In genomic region chr2:217227794-217228193, GRCh38 we compare ENCODE assay signal across 33 cellular contexts.
DNase-seq lines count a peak whose midpoint lies in the region; ATAC-seq, FAIRE-seq and TF ChIP-seq lines count a peak whose summit lies in the region.
"Had no signal": no experiment of that assay in that cellular context is flagged by ENCODE, and none has a peak within 500 bp of the region (broad histone marks: within the 10 kb centered on the region; RNA-seq: fewer than 3 reads in every experiment).

No MANE protein-coding gene starts in this region.

- peak overlapping the region; percentile 90 for H2BK20ac ChIP-seq in IMR-90 (ENCODE audit: low read depth, low read length)

- H3K9ac ChIP-seq in IMR-90 (ENCODE audit: low read depth, low read length) (no peak overlapping the region), keratinocyte (ENCODE audit: control insufficient read depth, extremely low read depth, insufficient read depth, low read length) (no peak overlapping the region), neural cell (ENCODE audit: low read length) (no peak overlapping the region)
- H3K9ac ChIP-seq: BLaER1; BLaER1 treated with 17β-estradiol and CSF1 and Interleukin-3, amounts not matched to agents 10 nM and 100 nM had no signal

- H4K8ac ChIP-seq in IMR-90 (ENCODE audit: low read depth in 2 of 2, low read length in 2 of 2): peak overlapping the region; percentile 69 to 99

- H3K14ac ChIP-seq in IMR-90 (replicated peaks; ENCODE audit: low read depth, low read length): peak overlapping the region; percentile 46; the same call in 1 of the 2 replicates

- in situ Hi-C loops in IMR-90 (cut with MboI; ENCODE audit: low sequenced_read_pairs): no loop called here

- H3K27ac ChIP-seq in IMR-90 (ENCODE audit: insufficient read depth, low read length) (peak overlapping the region; percentile 45; the same call in 1 of the 2 replicates), keratinocyte (ENCODE audit: control insufficient read depth, insufficient read depth, low read length) (no peak overlapping the region), neural cell (ENCODE audit: low read length) (no peak overlapping the region)
- H3K27ac ChIP-seq: 22Rv1; A549; BLaER1; BLaER1 treated with 17β-estradiol and CSF1 and Interleukin-3, amounts not matched to agents 10 nM and 100 nM; C4-2B had no signal

- no peaks in the 10 kb centered on the region for H3F3A ChIP-seq in neural cell (ENCODE audit: insufficient read depth, low read length, poor library complexity, severe bottlenecking)

- H2BK15ac ChIP-seq in IMR-90 (ENCODE audit: low read depth, low read length): peak overlapping the region; percentile 94

- no peak overlapping the region for H3K56ac ChIP-seq in IMR-90 (ENCODE audit: extremely low read depth, insufficient read depth, low read length)

- H3K9me3 ChIP-seq in IMR-90 (ENCODE audit: control insufficient read depth, insufficient read depth, low read length) (no peaks in the 10 kb centered on the region), keratinocyte (ENCODE audit: control insufficient read depth, low read depth, low read length) (no peaks in the 10 kb centered on the region), neural cell (ENCODE audit: low read length) (no peaks in the 10 kb centered on the region)
- H3K9me3 ChIP-seq: A549, BE2C, BLaER1, Caco-2 had no signal

- H3K79me2 ChIP-seq in keratinocyte (ENCODE audit: control insufficient read depth, insufficient read depth, low read length) (no peaks in the 10 kb centered on the region), neural cell (replicated peaks; ENCODE audit: insufficient read depth, low read length) (no peaks in the 10 kb centered on the region)

- peak overlapping the region; percentile 79 for H2AK5ac ChIP-seq in IMR-90 (ENCODE audit: low read depth, low read length)

- H3K23ac ChIP-seq in IMR-90 (ENCODE audit: low read depth, low read length): no peak overlapping the region

- H2AK9ac ChIP-seq in IMR-90 (replicated peaks; ENCODE audit: low read depth, low read length, poor library complexity): no peak overlapping the region

- peak overlapping the region; percentile 88 for H3K18ac ChIP-seq in IMR-90 (ENCODE audit: low read depth, low read length)

- ATAC-seq in IMR-90 (ENCODE audit: low read depth): no peak
- ATAC-seq in HG02763 (IDR thresholded peaks at IDR 0.05; ENCODE audit: unreplicated experiment): no peak
- ATAC-seq: A549; CD8-positive, alpha-beta T cell had no signal

- H3K9me1 ChIP-seq in IMR-90 (ENCODE audit: insufficient read depth, low read length) (peaks cover 14% of the 10 kb centered on the region; the same call in 1 of the 2 replicates), keratinocyte (ENCODE audit: control insufficient read depth, extremely low read depth, insufficient read depth, low read length) (no peaks in the 10 kb centered on the region)

- intact Hi-C loops in IMR-90 (cut with micrococcal nuclease): no loop called here

- peak overlapping the region; percentile 90 for H2BK120ac ChIP-seq in IMR-90 (ENCODE audit: low read depth, low read length)

- TF ChIP-seq CTCF in IMR-90 (conservative IDR thresholded peaks at IDR 0.05; ENCODE audit: low read depth, low read length) (no peak), keratinocyte (optimal IDR thresholded peaks at IDR 0.05 in 1 of 3, IDR thresholded peaks at IDR 0.05 in 1 of 3, conservative IDR thresholded peaks at IDR 0.05 in 1 of 3; ENCODE audit: extremely low read depth in 1 of 3, insufficient read depth in 2 of 3, low read length in 3 of 3) (no peak), neural cell (IDR thresholded peaks at IDR 0.05; ENCODE audit: poor library complexity, severe bottlenecking) (no peak)

- peak; percentile 26 for FAIRE-seq in keratinocyte (lab: Jason Lieb, UNC)
- FAIRE-seq: A204.1, A549, D721Med had no signal

- TF ChIP-seq EP300 in neural cell (conservative IDR thresholded peaks at IDR 0.05; ENCODE audit: poor library complexity, severe bottlenecking): peak; percentile 86

- peaks cover 40 to 46% of the 10 kb centered on the region in 2 experiments for H3K79me1 ChIP-seq in IMR-90 (ENCODE audit: low read depth in 1 of 2, low read length in 2 of 2)

- H3K4me3 ChIP-seq in IMR-90 (ENCODE audit: insufficient read depth, low read depth, low read length) (no peak overlapping the region), keratinocyte (ENCODE audit: control insufficient read depth in 2 of 3, extremely low read depth in 1 of 3, insufficient read depth in 2 of 3, low read depth in 1 of 3, low read length in 3 of 3) (no peak overlapping the region), neural cell (ENCODE audit: low read length) (no peak overlapping the region)
- H3K4me3 ChIP-seq: A549; BLaER1; BLaER1 treated with 17β-estradiol and CSF1 and Interleukin-3, amounts not matched to agents 10 nM and 100 nM had no signal

- H3K9me2 ChIP-seq in neural cell (ENCODE audit: insufficient read depth, low read length): no peaks in the 10 kb centered on the region

- peak overlapping the region; percentile 99 for H2BK5ac ChIP-seq in IMR-90 (ENCODE audit: low read depth, low read length, poor library complexity, severe bottlenecking)

- H3K27me3 ChIP-seq in IMR-90 (ENCODE audit: control insufficient read depth, insufficient read depth, low read length): no peaks in the 10 kb centered on the region
- H3K27me3 ChIP-seq in keratinocyte (ENCODE audit: control insufficient read depth, extremely low read depth, insufficient read depth, low read length): no peaks in the 10 kb centered on the region
- no peaks in the 10 kb centered on the region for H3K27me3 ChIP-seq in neural cell (ENCODE audit: insufficient read depth, low read depth, low read length)
- H3K27me3 ChIP-seq: BE2C had no signal

- peak overlapping the region; percentile 75; the same call in 1 of the 2 replicates for H3K4ac ChIP-seq in IMR-90 (ENCODE audit: low read depth, low read length)

- TF ChIP-seq RAD21 in IMR-90 (IDR thresholded peaks at IDR 0.05; ENCODE audit: low read length): no peak
- no peak for TF ChIP-seq RAD21 in neural cell (conservative IDR thresholded peaks at IDR 0.05)

- H3K36me3 ChIP-seq in IMR-90 (ENCODE audit: control insufficient read depth, insufficient read depth, low read length): no peaks in the 10 kb centered on the region
- no peaks in the 10 kb centered on the region for H3K36me3 ChIP-seq in keratinocyte (ENCODE audit: control insufficient read depth in 2 of 2, extremely low read depth in 1 of 2, insufficient read depth in 2 of 2, low read length in 2 of 2)
- H3K36me3 ChIP-seq in neural cell (ENCODE audit: insufficient read depth, low read length): no peaks in the 10 kb centered on the region
- H3K36me3 ChIP-seq: BE2C; BLaER1; BLaER1 treated with 17β-estradiol and CSF1 and Interleukin-3, amounts not matched to agents 10 nM and 100 nM had no signal

- peak overlapping the region; percentile 88 for H4K91ac ChIP-seq in IMR-90 (ENCODE audit: insufficient read depth, low read depth, low read length)

- POLR2A ChIA-PET in IMR-90 (lab: Charles Lee; ENCODE audit: unreplicated experiment): no interaction called here

- dilution Hi-C loops in IMR-90 (cut with HindIII; ENCODE audit: low sequenced_read_pairs, unreplicated experiment) (no loop called here), keratinocyte (cut with MboI; ENCODE audit: extremely low pct_ligation_motif_present, low sequenced_read_pairs) (no loop called here)

- peaks cover 25% of the 10 kb centered on the region for H3K4me1 ChIP-seq in IMR-90 (ENCODE audit: control insufficient read depth, insufficient read depth, low read length)
- peaks cover 11% of the 10 kb centered on the region for H3K4me1 ChIP-seq in keratinocyte (ENCODE audit: control insufficient read depth, extremely low read depth, insufficient read depth, low read length)
- H3K4me1 ChIP-seq: BE2C, Caco-2 had no signal

- peak overlapping the region; percentile 58; the same call in 1 of the 2 replicates for H4K5ac ChIP-seq in IMR-90 (ENCODE audit: low read depth, low read length)

- BruUV-seq in IMR-90 (replicated peaks; lab: Mats Ljungman, UMichigan): no TSS peak

- CTCF ChIA-PET in IMR-90 (lab: Yijun Ruan, JAX): no interaction called here

- WGBS in IMR-90 (ENCODE audit: extremely low coverage in 2 of 2, insufficient read length in 1 of 2), 2 experiments: no CpG with 5 or more reads among the region's 5 CpGs

- H2AFZ ChIP-seq in IMR-90 (replicated peaks; ENCODE audit: low read length, poor library complexity) (no peak overlapping the region), keratinocyte (ENCODE audit: control insufficient read depth, low read length) (no peak overlapping the region), neural cell (ENCODE audit: low read depth, low read length) (no peak overlapping the region)

- H4K20me1 ChIP-seq in IMR-90 (ENCODE audit: insufficient read depth, low read length): no peaks in the 10 kb centered on the region
- H4K20me1 ChIP-seq in keratinocyte (ENCODE audit: control insufficient read depth, extremely low read depth, insufficient read depth, low read length): no peaks in the 10 kb centered on the region
- no peaks in the 10 kb centered on the region for H4K20me1 ChIP-seq in neural cell (ENCODE audit: insufficient read depth)

- no peak overlapping the region for H3K4me2 ChIP-seq in IMR-90 (ENCODE audit: low read depth, low read length)
- no peak overlapping the region for H3K4me2 ChIP-seq in keratinocyte (ENCODE audit: control insufficient read depth, extremely low read depth, insufficient read depth, low read depth, low read length)
- no peak overlapping the region for H3K4me2 ChIP-seq in neural cell (ENCODE audit: low read length)
- H3K4me2 ChIP-seq: A549; BLaER1; BLaER1 treated with 17β-estradiol and CSF1 and Interleukin-3, amounts not matched to agents 10 nM and 100 nM had no signal

- TF ChIP-seq POLR2A in IMR-90 (IDR thresholded peaks at IDR 0.05; ENCODE audit: low read depth, low read length): no peak

- DNase-seq in IMR-90 (no peak), keratinocyte (ENCODE audit: low read depth, low spot score) (no peak), NCI-H82 treated with DMSO at 0.1 percent for 48 hours (lab: John Stamatoyannopoulos, UW; ENCODE audit: unreplicated experiment) (no peak)
- no peak for DNase-seq in stimulated activated CD4-positive, alpha-beta T cell treated with anti-CD3 and anti-CD28 coated beads, Interleukin-2, amount 100 ng/mL, for 24 hours
- DNase-seq: 8988T; ACHN; AML-193; BE2C; C1 segment of cervical spinal cord; Caco-2; Calu3; CD4-positive, alpha-beta memory T cell; CD4-positive, alpha-beta T cell; CD4-positive, CD25-positive, alpha-beta regulatory T cell; CD8-positive, alpha-beta memory T cell; CD8-positive, alpha-beta T cell; COR-L47; DMS 273 treated with DMSO at 0.1 percent for 48 hours; DMS153; DMS53; DMS79; DMS79 treated with DMSO at 0.1 percent for 48 hours; DND-41; EL had no signal

TF ChIP-seq in IMR-90, 13 proteins besides CTCF, POLR2A, EP300 and RAD21 (continues in another document):
- TF ChIP-seq SMC3 (IDR thresholded peaks at IDR 0.05; ENCODE audit: low read depth, low read length): no peak
- no peak for TF ChIP-seq NFE2L2 (IDR thresholded peaks at IDR 0.05; ENCODE audit: low read depth, low read length)
- TF ChIP-seq RCOR1 (IDR thresholded peaks at IDR 0.05; ENCODE audit: insufficient replicate concordance, low read length): no peak
